ENCODE assay signal across 11 cellular contexts in genomic region chr15:44977768-44978167, GRCh38. TPM values are rescaled to one million over a fixed set of nuclear protein-coding genes. Genes with fewer than 3 reads are reported as not detected.
"Had no signal": no experiment of that assay in that cellular context is flagged by ENCODE, and none has a peak within 500 bp of the region (broad histone marks: within the 10 kb centered on the region; RNA-seq: fewer than 3 reads in every experiment).

No MANE protein-coding gene starts in this region.

RNA-seq across cellular contexts. Expression of gene TERB2, which starts 21.3 kb away (rescaled TPM):
- total RNA-seq: activated B cell treated with CpG ODN at 0.5 μM for 24 hours; activated CD4-positive, alpha-beta T cell treated with anti-CD3 and anti-CD28 coated beads, Interleukin-2, amount 10 ng/mL, durations not matched to agents 24 days and 14 days; activated CD8-positive, alpha-beta memory T cell treated with anti-CD3 and anti-CD28 coated beads, Interleukin-2, amount 10 ng/mL, durations not matched to agents 7 days and 5 days; activated T-helper 1 cell treated with anti-CD3 and anti-CD28 coated beads, Interleukin-12 subunit alpha, Interleukin-12 subunit beta, Interleukin-2, Interleukin-4 antibody, amounts not matched to agents 30 ng/mL and 10 ng/mL and 1 ng/mL, durations not matched to agents 14 hours and 24 hours and 36 hours; aorta; breast epithelium; chondrocyte; MCF 10A; PC-9; SK-MEL-5; T-helper 17 cell had no signal
